In the genomic region with DNA sequence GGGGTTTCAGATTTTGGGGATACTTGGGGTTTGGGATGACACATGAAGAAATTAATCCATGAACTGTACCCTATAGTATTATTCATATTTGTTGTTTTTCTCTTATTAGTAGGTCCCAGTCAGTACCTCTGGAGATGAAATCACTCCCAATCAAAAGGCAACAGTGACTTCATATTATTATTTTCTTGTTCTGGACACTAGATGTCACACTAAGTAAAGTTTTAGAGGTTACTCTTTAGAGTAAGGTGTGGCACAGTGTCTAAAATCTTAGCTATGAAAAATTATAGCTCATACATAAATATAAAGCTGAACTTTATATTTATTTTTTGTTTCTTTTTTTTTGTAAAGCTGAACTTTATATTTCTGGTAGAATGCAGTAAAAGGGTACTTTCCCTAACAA, we compare ENCODE assay signal across 8 cellular contexts.
DNase-seq lines count a peak whose midpoint lies in the region; ATAC-seq and TF ChIP-seq lines count a peak whose summit lies in the region.
"Had no signal": no experiment of that assay in that cellular context is flagged by ENCODE, and none has a peak within 500 bp of the region (broad histone marks: within the 10 kb centered on the region; RNA-seq: fewer than 3 reads in every experiment).

No MANE protein-coding gene starts in this region.

- ATAC-seq in SK-N-SH treated with all-trans-retinoic acid at 6 μM for 48 hours (peak; percentile 91), GM19395 (IDR thresholded peaks at IDR 0.05; ENCODE audit: unreplicated experiment) (no peak)
- ATAC-seq in stimulated activated naive B cell treated with anti-CD40 and anti-IgM and Interleukin-4, amounts not matched to agents 10 μg/mL and 1 μg/mL and 100 μg/mL, for 72 hours (replicated peaks), result peak; percentile 83 to 86

- DNase-seq in GM12865 (ENCODE audit: low read depth) (peak; percentile 42), globus pallidus (ENCODE audit: low spot score) (peak; percentile 48), NCI-H2029 treated with DMSO at 0.1 percent for 48 hours (lab: John Stamatoyannopoulos, UW) (no peak)
- no peak for DNase-seq in stimulated activated naive B cell treated with anti-CD40 and anti-IgM and Interleukin-4, amounts not matched to agents 10 μg/mL and 1 μg/mL and 100 μg/mL, for 72 hours

- no peaks in the 10 kb centered on the region for H3K27me3 Mint-ChIP-seq in stimulated activated naive B cell treated with anti-CD40 and anti-IgM and Interleukin-4, amounts not matched to agents 10 μg/mL and 1 μg/mL and 100 μg/mL, for 72 hours

- no peak overlapping the region for H3K27ac Mint-ChIP-seq in stimulated activated naive B cell treated with anti-CD40 and anti-IgM and Interleukin-4, amounts not matched to agents 10 μg/mL and 1 μg/mL and 100 μg/mL, for 72 hours

- peaks cover 0 to 9% of the 10 kb centered on the region in 2 donors for H3K4me1 Mint-ChIP-seq in stimulated activated naive B cell treated with anti-CD40 and anti-IgM and Interleukin-4, amounts not matched to agents 10 μg/mL and 1 μg/mL and 100 μg/mL, for 72 hours

- H3K36me3 Mint-ChIP-seq in stimulated activated naive B cell treated with anti-CD40 and anti-IgM and Interleukin-4, amounts not matched to agents 10 μg/mL and 1 μg/mL and 100 μg/mL, for 72 hours, result no peaks in the 10 kb centered on the region

- TF ChIP-seq CTCF in GM12865 (IDR thresholded peaks at IDR 0.05; ENCODE audit: insufficient read depth, low read depth, low read length, missing control alignments), result peak; percentile 19

- TF ChIP-seq EP300 in Ishikawa (IDR thresholded peaks at IDR 0.05; ENCODE audit: borderline replicate concordance), result no peak

- no peak overlapping the region for H3K4me3 Mint-ChIP-seq in stimulated activated naive B cell treated with anti-CD40 and anti-IgM and Interleukin-4, amounts not matched to agents 10 μg/mL and 1 μg/mL and 100 μg/mL, for 72 hours

- TF ChIP-seq RAD21 in Ishikawa (IDR thresholded peaks at IDR 0.05; ENCODE audit: low read depth), result peak; percentile 47

- H3K9me3 Mint-ChIP-seq in stimulated activated naive B cell treated with anti-CD40 and anti-IgM and Interleukin-4, amounts not matched to agents 10 μg/mL and 1 μg/mL and 100 μg/mL, for 72 hours, result no peaks in the 10 kb centered on the region

- H3K4me3 ChIP-seq in GM12865 (ENCODE audit: low read depth, low read length), result no peak overlapping the region
- H3K4me3 ChIP-seq: SJCRH30 had no signal

TF ChIP-seq in Ishikawa, 13 proteins besides CTCF, POLR2A, EP300 and RAD21:
- TF ChIP-seq NFIC (IDR thresholded peaks at IDR 0.05) (no peak), FOXM1 (IDR thresholded peaks at IDR 0.05; ENCODE audit: borderline replicate concordance, low read depth) (no peak), TEAD4 (IDR thresholded peaks at IDR 0.05) (no peak), CEBPB (IDR thresholded peaks at IDR 0.05) (no peak), TCF12 (IDR thresholded peaks at IDR 0.05; ENCODE audit: low read depth) (no peak), TAF1 (IDR thresholded peaks at IDR 0.05; ENCODE audit: low read depth) (no peak)
- TF ChIP-seq, protein P1, sequence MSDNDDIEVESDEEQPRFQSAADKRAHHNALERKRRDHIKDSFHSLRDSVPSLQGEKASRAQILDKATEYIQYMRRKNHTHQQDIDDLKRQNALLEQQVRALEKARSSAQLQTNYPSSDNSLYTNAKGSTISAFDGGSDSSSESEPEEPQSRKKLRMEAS (IDR thresholded peaks at IDR 0.05), result no peak
- TF ChIP-seq, protein P2, sequence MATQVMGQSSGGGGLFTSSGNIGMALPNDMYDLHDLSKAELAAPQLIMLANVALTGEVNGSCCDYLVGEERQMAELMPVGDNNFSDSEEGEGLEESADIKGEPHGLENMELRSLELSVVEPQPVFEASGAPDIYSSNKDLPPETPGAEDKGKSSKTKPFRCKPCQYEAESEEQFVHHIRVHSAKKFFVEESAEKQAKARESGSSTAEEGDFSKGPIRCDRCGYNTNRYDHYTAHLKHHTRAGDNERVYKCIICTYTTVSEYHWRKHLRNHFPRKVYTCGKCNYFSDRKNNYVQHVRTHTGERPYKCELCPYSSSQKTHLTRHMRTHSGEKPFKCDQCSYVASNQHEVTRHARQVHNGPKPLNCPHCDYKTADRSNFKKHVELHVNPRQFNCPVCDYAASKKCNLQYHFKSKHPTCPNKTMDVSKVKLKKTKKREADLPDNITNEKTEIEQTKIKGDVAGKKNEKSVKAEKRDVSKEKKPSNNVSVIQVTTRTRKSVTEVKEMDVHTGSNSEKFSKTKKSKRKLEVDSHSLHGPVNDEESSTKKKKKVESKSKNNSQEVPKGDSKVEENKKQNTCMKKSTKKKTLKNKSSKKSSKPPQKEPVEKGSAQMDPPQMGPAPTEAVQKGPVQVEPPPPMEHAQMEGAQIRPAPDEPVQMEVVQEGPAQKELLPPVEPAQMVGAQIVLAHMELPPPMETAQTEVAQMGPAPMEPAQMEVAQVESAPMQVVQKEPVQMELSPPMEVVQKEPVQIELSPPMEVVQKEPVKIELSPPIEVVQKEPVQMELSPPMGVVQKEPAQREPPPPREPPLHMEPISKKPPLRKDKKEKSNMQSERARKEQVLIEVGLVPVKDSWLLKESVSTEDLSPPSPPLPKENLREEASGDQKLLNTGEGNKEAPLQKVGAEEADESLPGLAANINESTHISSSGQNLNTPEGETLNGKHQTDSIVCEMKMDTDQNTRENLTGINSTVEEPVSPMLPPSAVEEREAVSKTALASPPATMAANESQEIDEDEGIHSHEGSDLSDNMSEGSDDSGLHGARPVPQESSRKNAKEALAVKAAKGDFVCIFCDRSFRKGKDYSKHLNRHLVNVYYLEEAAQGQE (IDR thresholded peaks at IDR 0.05; ENCODE audit: low read depth), result no peak

TF ChIP-seq in SK-N-SH treated with all-trans-retinoic acid at 6 μM for 48 hours, 23 proteins besides CTCF, POLR2A, EP300 and RAD21:
- TF ChIP-seq BACH2 (CRISPR knock-in tag; IDR thresholded peaks at IDR 0.05; ENCODE audit: borderline replicate concordance) (no peak), ZC3H10 (CRISPR knock-in tag; IDR thresholded peaks at IDR 0.05) (no peak), OSR1 (CRISPR knock-in tag; IDR thresholded peaks at IDR 0.05) (no peak), ESRRG (CRISPR knock-in tag; IDR thresholded peaks at IDR 0.05) (no peak), GLIS3 (CRISPR knock-in tag; IDR thresholded peaks at IDR 0.05) (no peak)

Comparison
In these comparisons a context has a peak if more than half of its experiments do, and no peak if none do; other contexts are left out.
1. DNase-seq: peak in GM12865 (single experiment) and globus pallidus (single experiment); none in stimulated activated naive B cell treated with anti-CD40 and anti-IgM and Interleukin-4, amounts not matched to agents 10 μg/mL and 1 μg/mL and 100 μg/mL, for 72 hours (single experiment) and NCI-H2029 treated with DMSO at 0.1 percent for 48 hours (single experiment).